In the genomic region with DNA sequence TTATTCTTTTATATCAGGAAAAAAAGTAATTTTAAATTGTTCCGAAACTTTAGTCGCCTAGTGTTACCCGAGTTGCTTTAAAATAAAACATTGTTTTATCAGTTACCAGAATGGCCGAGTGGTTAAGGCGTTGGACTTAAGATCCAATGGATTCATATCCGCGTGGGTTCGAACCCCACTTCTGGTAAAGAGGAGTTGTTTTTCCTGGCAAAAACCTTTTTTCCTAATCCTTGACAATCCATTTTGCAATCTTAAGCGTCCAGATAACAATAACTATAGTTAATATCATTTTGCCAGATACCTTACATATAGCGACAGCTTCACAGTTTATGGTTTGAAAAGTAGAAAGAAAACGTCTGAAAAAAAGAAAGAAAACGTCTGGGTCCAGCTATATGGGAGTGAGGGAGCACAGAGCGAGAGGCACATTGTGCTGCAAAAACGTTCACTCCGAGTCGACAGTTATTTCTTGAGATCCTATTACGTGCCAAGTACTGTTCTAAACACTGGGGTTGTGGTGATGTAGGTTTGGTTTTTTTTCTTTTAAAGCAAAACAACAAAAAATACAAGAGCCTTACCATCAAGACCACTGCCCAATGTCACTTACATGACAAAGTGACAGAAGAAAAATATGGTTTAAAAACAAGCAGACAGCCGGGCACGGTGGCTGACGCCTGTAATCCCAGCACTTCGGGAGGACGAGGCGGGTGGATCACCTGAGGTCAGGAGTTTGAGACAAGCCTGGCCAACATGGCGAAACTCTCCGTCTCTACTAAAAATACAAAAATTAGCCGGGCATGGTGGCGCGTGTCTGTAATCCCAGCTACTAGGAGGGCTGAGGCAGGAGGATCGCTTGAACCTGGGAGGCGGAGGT, we compare ENCODE assay signal across 1 cellular context.
TF ChIP-seq lines count a peak whose summit lies in the region.

No MANE protein-coding gene starts in this region.

TF ChIP-seq in GM23338, 12 proteins besides CTCF, POLR2A, EP300 and RAD21:
- TF ChIP-seq, protein P1, sequence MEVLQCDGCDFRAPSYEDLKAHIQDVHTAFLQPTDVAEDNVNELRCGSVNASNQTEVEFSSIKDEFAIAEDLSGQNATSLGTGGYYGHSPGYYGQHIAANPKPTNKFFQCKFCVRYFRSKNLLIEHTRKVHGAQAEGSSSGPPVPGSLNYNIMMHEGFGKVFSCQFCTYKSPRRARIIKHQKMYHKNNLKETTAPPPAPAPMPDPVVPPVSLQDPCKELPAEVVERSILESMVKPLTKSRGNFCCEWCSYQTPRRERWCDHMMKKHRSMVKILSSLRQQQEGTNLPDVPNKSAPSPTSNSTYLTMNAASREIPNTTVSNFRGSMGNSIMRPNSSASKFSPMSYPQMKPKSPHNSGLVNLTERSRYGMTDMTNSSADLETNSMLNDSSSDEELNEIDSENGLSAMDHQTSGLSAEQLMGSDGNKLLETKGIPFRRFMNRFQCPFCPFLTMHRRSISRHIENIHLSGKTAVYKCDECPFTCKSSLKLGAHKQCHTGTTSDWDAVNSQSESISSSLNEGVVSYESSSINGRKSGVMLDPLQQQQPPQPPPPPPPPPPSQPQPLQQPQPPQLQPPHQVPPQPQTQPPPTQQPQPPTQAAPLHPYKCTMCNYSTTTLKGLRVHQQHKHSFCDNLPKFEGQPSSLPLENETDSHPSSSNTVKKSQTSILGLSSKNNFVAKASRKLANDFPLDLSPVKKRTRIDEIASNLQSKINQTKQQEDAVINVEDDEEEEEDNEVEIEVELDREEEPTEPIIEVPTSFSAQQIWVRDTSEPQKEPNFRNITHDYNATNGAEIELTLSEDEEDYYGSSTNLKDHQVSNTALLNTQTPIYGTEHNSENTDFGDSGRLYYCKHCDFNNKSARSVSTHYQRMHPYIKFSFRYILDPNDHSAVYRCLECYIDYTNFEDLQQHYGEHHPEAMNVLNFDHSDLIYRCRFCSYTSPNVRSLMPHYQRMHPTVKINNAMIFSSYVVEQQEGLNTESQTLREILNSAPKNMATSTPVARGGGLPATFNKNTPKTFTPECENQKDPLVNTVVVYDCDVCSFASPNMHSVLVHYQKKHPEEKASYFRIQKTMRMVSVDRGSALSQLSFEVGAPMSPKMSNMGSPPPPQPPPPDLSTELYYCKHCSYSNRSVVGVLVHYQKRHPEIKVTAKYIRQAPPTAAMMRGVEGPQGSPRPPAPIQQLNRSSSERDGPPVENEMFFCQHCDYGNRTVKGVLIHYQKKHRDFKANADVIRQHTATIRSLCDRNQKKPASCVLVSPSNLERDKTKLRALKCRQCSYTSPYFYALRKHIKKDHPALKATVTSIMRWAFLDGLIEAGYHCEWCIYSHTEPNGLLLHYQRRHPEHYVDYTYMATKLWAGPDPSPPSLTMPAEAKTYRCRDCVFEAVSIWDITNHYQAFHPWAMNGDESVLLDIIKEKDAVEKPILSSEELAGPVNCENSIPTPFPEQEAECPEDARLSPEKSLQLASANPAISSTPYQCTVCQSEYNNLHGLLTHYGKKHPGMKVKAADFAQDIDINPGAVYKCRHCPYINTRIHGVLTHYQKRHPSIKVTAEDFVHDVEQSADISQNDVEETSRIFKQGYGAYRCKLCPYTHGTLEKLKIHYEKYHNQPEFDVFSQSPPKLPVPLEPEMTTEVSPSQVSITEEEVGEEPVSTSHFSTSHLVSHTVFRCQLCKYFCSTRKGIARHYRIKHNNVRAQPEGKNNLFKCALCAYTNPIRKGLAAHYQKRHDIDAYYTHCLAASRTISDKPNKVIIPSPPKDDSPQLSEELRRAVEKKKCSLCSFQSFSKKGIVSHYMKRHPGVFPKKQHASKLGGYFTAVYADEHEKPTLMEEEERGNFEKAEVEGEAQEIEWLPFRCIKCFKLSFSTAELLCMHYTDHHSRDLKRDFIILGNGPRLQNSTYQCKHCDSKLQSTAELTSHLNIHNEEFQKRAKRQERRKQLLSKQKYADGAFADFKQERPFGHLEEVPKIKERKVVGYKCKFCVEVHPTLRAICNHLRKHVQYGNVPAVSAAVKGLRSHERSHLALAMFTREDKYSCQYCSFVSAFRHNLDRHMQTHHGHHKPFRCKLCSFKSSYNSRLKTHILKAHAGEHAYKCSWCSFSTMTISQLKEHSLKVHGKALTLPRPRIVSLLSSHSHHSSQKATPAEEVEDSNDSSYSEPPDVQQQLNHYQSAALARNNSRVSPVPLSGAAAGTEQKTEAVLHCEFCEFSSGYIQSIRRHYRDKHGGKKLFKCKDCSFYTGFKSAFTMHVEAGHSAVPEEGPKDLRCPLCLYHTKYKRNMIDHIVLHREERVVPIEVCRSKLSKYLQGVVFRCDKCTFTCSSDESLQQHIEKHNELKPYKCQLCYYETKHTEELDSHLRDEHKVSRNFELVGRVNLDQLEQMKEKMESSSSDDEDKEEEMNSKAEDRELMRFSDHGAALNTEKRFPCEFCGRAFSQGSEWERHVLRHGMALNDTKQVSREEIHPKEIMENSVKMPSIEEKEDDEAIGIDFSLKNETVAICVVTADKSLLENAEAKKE (CRISPR knock-in tag; IDR thresholded peaks at IDR 0.05): no peak
- TF ChIP-seq EZH2phosphoT487 (IDR thresholded peaks at IDR 0.05; ENCODE audit: unreplicated experiment): no peak
- TF ChIP-seq CREB1 (CRISPR knock-in tag; IDR thresholded peaks at IDR 0.05; ENCODE audit: low read depth): peak; percentile 54
- no peak for TF ChIP-seq ZNF331 (CRISPR knock-in tag; IDR thresholded peaks at IDR 0.05; ENCODE audit: low read depth)
- no peak for TF ChIP-seq ZNF114 (CRISPR knock-in tag; IDR thresholded peaks at IDR 0.05)
- TF ChIP-seq, protein P2, sequence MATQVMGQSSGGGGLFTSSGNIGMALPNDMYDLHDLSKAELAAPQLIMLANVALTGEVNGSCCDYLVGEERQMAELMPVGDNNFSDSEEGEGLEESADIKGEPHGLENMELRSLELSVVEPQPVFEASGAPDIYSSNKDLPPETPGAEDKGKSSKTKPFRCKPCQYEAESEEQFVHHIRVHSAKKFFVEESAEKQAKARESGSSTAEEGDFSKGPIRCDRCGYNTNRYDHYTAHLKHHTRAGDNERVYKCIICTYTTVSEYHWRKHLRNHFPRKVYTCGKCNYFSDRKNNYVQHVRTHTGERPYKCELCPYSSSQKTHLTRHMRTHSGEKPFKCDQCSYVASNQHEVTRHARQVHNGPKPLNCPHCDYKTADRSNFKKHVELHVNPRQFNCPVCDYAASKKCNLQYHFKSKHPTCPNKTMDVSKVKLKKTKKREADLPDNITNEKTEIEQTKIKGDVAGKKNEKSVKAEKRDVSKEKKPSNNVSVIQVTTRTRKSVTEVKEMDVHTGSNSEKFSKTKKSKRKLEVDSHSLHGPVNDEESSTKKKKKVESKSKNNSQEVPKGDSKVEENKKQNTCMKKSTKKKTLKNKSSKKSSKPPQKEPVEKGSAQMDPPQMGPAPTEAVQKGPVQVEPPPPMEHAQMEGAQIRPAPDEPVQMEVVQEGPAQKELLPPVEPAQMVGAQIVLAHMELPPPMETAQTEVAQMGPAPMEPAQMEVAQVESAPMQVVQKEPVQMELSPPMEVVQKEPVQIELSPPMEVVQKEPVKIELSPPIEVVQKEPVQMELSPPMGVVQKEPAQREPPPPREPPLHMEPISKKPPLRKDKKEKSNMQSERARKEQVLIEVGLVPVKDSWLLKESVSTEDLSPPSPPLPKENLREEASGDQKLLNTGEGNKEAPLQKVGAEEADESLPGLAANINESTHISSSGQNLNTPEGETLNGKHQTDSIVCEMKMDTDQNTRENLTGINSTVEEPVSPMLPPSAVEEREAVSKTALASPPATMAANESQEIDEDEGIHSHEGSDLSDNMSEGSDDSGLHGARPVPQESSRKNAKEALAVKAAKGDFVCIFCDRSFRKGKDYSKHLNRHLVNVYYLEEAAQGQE (IDR thresholded peaks at IDR 0.05; ENCODE audit: unreplicated experiment): no peak
